17 cellular contexts compared by ENCODE assay signal in genomic region chr17:78230996-78231931, GRCh38. TPM values are rescaled to one million over a fixed set of nuclear protein-coding genes. Genes with fewer than 3 reads are reported as not detected.
DNase-seq lines count a peak whose midpoint lies in the region; ATAC-seq, FAIRE-seq and TF ChIP-seq lines count a peak whose summit lies in the region.
"Had no signal": no experiment of that assay in that cellular context is flagged by ENCODE, and none has a peak within 500 bp of the region (broad histone marks: within the 10 kb centered on the region; RNA-seq: fewer than 3 reads in every experiment).

TMEM235 (plus strand) TSS chr17:78231631; CDS start chr17:78232024, 393 bp downstream.

- H3K9ac ChIP-seq in HepG2 (ENCODE audit: insufficient read depth, low read depth, low read length) = no peak within 1 kb of the TSS

- H3K4me1 Mint-ChIP-seq in Calu3 (ENCODE audit: low read depth, unreplicated experiment) = peaks cover 8% of the 10 kb centered on the region

- H3K4me2 ChIP-seq in HepG2 (ENCODE audit: low read depth, low read length) = peak within 1 kb of the TSS; percentile 56

- WGBS in HepG2 (ENCODE audit: low lambda C conversion rate) = 6% methylated on average over 16 of the region's 51 CpGs
- WGBS in right lobe of liver (ENCODE audit: insufficient coverage, low coverage, low lambda C conversion rate, missing lambda C conversion rate) = 10% methylated on average over 7 of the region's 51 CpGs
- WGBS in mesodermal cell (ENCODE audit: insufficient coverage in 2 of 2), 2 experiments = 32 to 36% methylated on average over 20 to 33 of the region's 51 CpGs

- H3K79me2 ChIP-seq in HepG2 (ENCODE audit: insufficient read depth, low read length) = no peaks in the 10 kb centered on the region

- peaks cover 27% of the 10 kb centered on the region for H3K27me3 Mint-ChIP-seq in Calu3 (ENCODE audit: unreplicated experiment)

- no peak within 1 kb of the TSS for H3K4me3 Mint-ChIP-seq in Calu3 (ENCODE audit: low read depth, unreplicated experiment)
- H3K4me3 Mint-ChIP-seq: activated CD4-positive, alpha-beta T cell treated with anti-CD3 and anti-CD28 coated beads for 36 hours had no signal

- no peaks in the 10 kb centered on the region for H3K36me3 Mint-ChIP-seq in activated naive CD4-positive, alpha-beta T cell treated with anti-CD3 and anti-CD28 coated beads, Interleukin-2, amount 50 U/mL, for 72 hours
- no peaks in the 10 kb centered on the region for H3K36me3 Mint-ChIP-seq in Calu3 (ENCODE audit: insufficient read depth, unreplicated experiment)

- in situ Hi-C loops in HepG2 (cut with HindIII; ENCODE audit: extremely low pct_ligation_motif_present, low pct_unique_long_range_greater_than_20kb) = no loop called here

- ATAC-seq in HepG2 (peak; percentile 36), right lobe of liver (no peak), HG03045 (IDR thresholded peaks at IDR 0.05; ENCODE audit: unreplicated experiment) (no peak)
- no peak for ATAC-seq in activated naive CD4-positive, alpha-beta T cell treated with anti-CD3 and anti-CD28 coated beads, Interleukin-2, amount 50 U/mL, for 72 hours

- CTCF ChIA-PET in HepG2 (lab: Yijun Ruan, JAX; ENCODE audit: low intra/inter-chr PET ratio, low total read pairs) = no interaction called here
- CTCF ChIA-PET in Calu3 (lab: Charles Lee) = no interaction called here

- H3K9me3 ChIP-seq in HepG2 (ENCODE audit: low read length) (no peaks in the 10 kb centered on the region), right lobe of liver (no peaks in the 10 kb centered on the region), mesodermal cell (ENCODE audit: control insufficient read depth, low read length) (no peaks in the 10 kb centered on the region)
- H3K9me3 ChIP-seq: left lung, neutrophil, upper lobe of left lung had no signal

- H3K9me3 Mint-ChIP-seq in activated naive CD4-positive, alpha-beta T cell treated with anti-CD3 and anti-CD28 coated beads, Interleukin-2, amount 50 U/mL, for 72 hours = no peaks in the 10 kb centered on the region
- H3K9me3 Mint-ChIP-seq in Calu3 (ENCODE audit: low read depth, unreplicated experiment) = no peaks in the 10 kb centered on the region

- H3K27me3 ChIP-seq in HepG2 (ENCODE audit: control insufficient read depth in 1 of 2, insufficient read depth in 2 of 2, low read length in 2 of 2) (peaks cover 16 to 65% of the 10 kb centered on the region in 2 experiments), right lobe of liver (peaks cover 0 to 11% of the 10 kb centered on the region in 2 donors)

- no peak for TF ChIP-seq RAD21 in HepG2 (CRISPR knock-in tag; IDR thresholded peaks at IDR 0.05)

- no peak for TF ChIP-seq CTCF in HepG2 (CRISPR knock-in tag; IDR thresholded peaks at IDR 0.05)
- TF ChIP-seq CTCF in right lobe of liver (IDR thresholded peaks at IDR 0.05) = no peak
- no peak for TF ChIP-seq CTCF in coronary artery (IDR thresholded peaks at IDR 0.05)
- TF ChIP-seq CTCF in Calu3 (IDR thresholded peaks at IDR 0.05; ENCODE audit: unreplicated experiment) = no peak

- no peak for TF ChIP-seq EP300 in HepG2 (IDR thresholded peaks at IDR 0.05; ENCODE audit: low read depth in 2 of 2, low read length in 2 of 2)
- TF ChIP-seq EP300 in HepG2 (CRISPR knock-in tag; IDR thresholded peaks at IDR 0.05; ENCODE audit: borderline replicate concordance) = no peak

- H3K36me3 ChIP-seq in HepG2 (replicated peaks in 1 of 2; ENCODE audit: control insufficient read depth in 1 of 2, insufficient read depth in 2 of 2, low read length in 2 of 2) = no peaks in the 10 kb centered on the region
- H3K36me3 ChIP-seq in right lobe of liver = no peaks in the 10 kb centered on the region
- no peaks in the 10 kb centered on the region for H3K36me3 ChIP-seq in mesodermal cell (ENCODE audit: control insufficient read depth, insufficient read depth, low read length)
- H3K36me3 ChIP-seq: left lung, neutrophil, upper lobe of left lung had no signal

- H3K4me1 ChIP-seq in HepG2 (ENCODE audit: insufficient read depth, low read length) (peaks cover 22% of the 10 kb centered on the region; the same call in 1 of the 2 replicates), right lobe of liver (no peaks in the 10 kb centered on the region), mesodermal cell (ENCODE audit: control insufficient read depth, insufficient read depth, low read length, poor library complexity, severe bottlenecking) (no peaks in the 10 kb centered on the region)

- intact Hi-C loops in HepG2 (cut with micrococcal nuclease; ENCODE audit: unreplicated experiment) = no loop called here
- intact Hi-C loops in right lobe of liver (cut with DNase I) = no loop called here
- intact Hi-C loops in Calu3 (cut with micrococcal nuclease; ENCODE audit: unreplicated experiment) = no loop called here

- no peak within 1 kb of the TSS for H2AFZ ChIP-seq in HepG2 (ENCODE audit: low read length)

- FAIRE-seq in HepG2 (lab: Jason Lieb, UNC) = no peak
- FAIRE-seq: frontal cortex had no signal

- H4K20me1 ChIP-seq in HepG2 (ENCODE audit: insufficient read depth, low read length) = no peaks in the 10 kb centered on the region

- TF ChIP-seq POLR2A in HepG2 (IDR thresholded peaks at IDR 0.05; ENCODE audit: insufficient read depth in 1 of 2, low read depth in 2 of 2, low read length in 2 of 2) (no peak), right lobe of liver (IDR thresholded peaks at IDR 0.05) (no peak)

- H3K27ac ChIP-seq in HepG2 (ENCODE audit: extremely low read length, insufficient read depth, low read length) = no peak within 1 kb of the TSS
- H3K27ac ChIP-seq in right lobe of liver = no peak within 1 kb of the TSS
- no peak within 1 kb of the TSS for H3K27ac ChIP-seq in coronary artery
- H3K27ac ChIP-seq in mesodermal cell (ENCODE audit: low read depth, low read length, severe bottlenecking) = no peak within 1 kb of the TSS
- H3K27ac ChIP-seq: left lung, neutrophil, skin epidermis, upper lobe of left lung had no signal

- H3K27ac Mint-ChIP-seq in activated naive CD4-positive, alpha-beta T cell treated with anti-CD3 and anti-CD28 coated beads, Interleukin-2, amount 50 U/mL, for 72 hours = no peak within 1 kb of the TSS
- no peak within 1 kb of the TSS for H3K27ac Mint-ChIP-seq in Calu3 (ENCODE audit: unreplicated experiment)
- H3K27ac Mint-ChIP-seq: activated CD4-positive, alpha-beta T cell treated with anti-CD3 and anti-CD28 coated beads for 36 hours had no signal

- H3K4me3 ChIP-seq in HepG2 (replicated peaks in 1 of 3; ENCODE audit: insufficient read depth in 1 of 3, low read depth in 2 of 3, low read length in 3 of 3) (peak within 1 kb of the TSS in 2 of 3 experiments; percentile 27 to 48; a peak in 1 of 6 replicates), right lobe of liver (no peak within 1 kb of the TSS), coronary artery (peak within 1 kb of the TSS; percentile 39), mesodermal cell (ENCODE audit: extremely low read depth, insufficient read depth, low read length, poor library complexity, severe bottlenecking) (peak within 1 kb of the TSS; percentile 8)
- H3K4me3 ChIP-seq: left lung, skin epidermis, upper lobe of left lung had no signal

- no peak for DNase-seq in HepG2 (ENCODE audit: low spot score)
- no peak for DNase-seq in right lobe of liver
- no peak for DNase-seq in coronary artery (ENCODE audit: low spot score)
- no peak for DNase-seq in AG08396 (ENCODE audit: low spot score)
- DNase-seq in activated naive CD4-positive, alpha-beta T cell treated with anti-CD3 and anti-CD28 coated beads, Interleukin-2, amount 50 U/mL, for 72 hours (ENCODE audit: low spot score in 2 of 2) = no peak
- no peak for DNase-seq in Calu3
- DNase-seq: activated T-cell treated with anti-CD3 and anti-CD28 coated beads, Interleukin-2, amount 50 U/mL, for 1 hour; effector CD8-positive, alpha-beta T cell; SW 1271 had no signal

- POLR2A ChIA-PET in HepG2 (lab: Yijun Ruan, JAX) = interaction anchor here (1.3 kb wide), 1 partner anchor 10 kb away, joined by 6 read pairs; no protein-coding TSS in a partner anchor

- no TSS peak for BruUV-seq in HepG2 (replicated peaks; lab: Mats Ljungman, UMichigan)
- no TSS peak for BruUV-seq in Calu3 (replicated peaks; lab: Mats Ljungman, UMichigan)

TF ChIP-seq in HepG2, 621 proteins besides CTCF, POLR2A, EP300 and RAD21 (continues in another document):
- no peak for TF ChIP-seq NBN (conservative IDR thresholded peaks at IDR 0.05)
- peak; percentile 36 for TF ChIP-seq TAF15 (IDR thresholded peaks at IDR 0.05; ENCODE audit: low read depth, low read length, poor library complexity, severe bottlenecking)
- TF ChIP-seq EZH2 (conservative IDR thresholded peaks at IDR 0.05; ENCODE audit: low read depth, low read length) = peak; percentile 24; the same call in 1 of the 2 replicates
- no peak for TF ChIP-seq ZZZ3 (CRISPR knock-in tag; IDR thresholded peaks at IDR 0.05; ENCODE audit: borderline replicate concordance)
- no peak for TF ChIP-seq TMF1 (CRISPR knock-in tag; IDR thresholded peaks at IDR 0.05; ENCODE audit: low read depth)
- TF ChIP-seq ZNF12 (CRISPR knock-in tag; IDR thresholded peaks at IDR 0.05) = no peak

RNA-seq across cellular contexts. Expression of gene TMEM235, which starts in this region (rescaled TPM):
- total RNA-seq in HepG2 (2016; rRNA removed; fragmentation: Illumina TruSeq; extraction: Trizol) = not detected in 2 replicates
- total RNA-seq in HepG2 (2016; cell fraction: cytosol; rRNA removed; fragmentation: Illumina TruSeq; extraction: Trizol; ENCODE audit: low read depth) = not detected in 2 replicates
- total RNA-seq in HepG2 (2016; cell fraction: insoluble cytoplasmic fraction; rRNA removed; fragmentation: Illumina TruSeq; extraction: Trizol) = not detected in 2 replicates
- total RNA-seq in HepG2 (2016; cell fraction: membrane; rRNA removed; fragmentation: Illumina TruSeq; extraction: Trizol) = not detected in 2 replicates
- not detected in 2 replicates for total RNA-seq in HepG2 (2016; cell fraction: nucleus; rRNA removed; fragmentation: Illumina TruSeq; extraction: Trizol)
- not detected in 2 replicates for polyA plus RNA-seq in HepG2 (2011; rRNA removed)
- not detected in 2 replicates for polyA plus RNA-seq in HepG2 (2011; cell fraction: cytosol; rRNA removed)
- polyA plus RNA-seq in HepG2 (2011; cell fraction: nucleus; rRNA removed) = not detected in 2 replicates
- not detected in 2 replicates for polyA plus RNA-seq in HepG2 (2012)
- polyA plus RNA-seq in HepG2 (2016; cell fraction: cytosol; fragmentation: Illumina TruSeq; extraction: Trizol; ENCODE audit: low read depth) = not detected in 2 replicates
- polyA plus RNA-seq in HepG2 (2016; cell fraction: insoluble cytoplasmic fraction; fragmentation: Illumina TruSeq; extraction: Trizol; ENCODE audit: low read depth) = not detected in 2 replicates
- not detected in 2 replicates for polyA plus RNA-seq in HepG2 (2016; cell fraction: membrane; fragmentation: Illumina TruSeq; extraction: Trizol; ENCODE audit: low read depth)
- not detected in 2 replicates for polyA plus RNA-seq in HepG2 (2016; cell fraction: nucleus; fragmentation: Illumina TruSeq; extraction: Trizol; ENCODE audit: insufficient read depth, low read depth)
- polyA minus RNA-seq in HepG2 (2011; rRNA and poly(A)+ RNA removed; ENCODE audit: low replicate concordance) = not detected in 2 replicates
- not detected in 2 replicates for polyA minus RNA-seq in HepG2 (2011; cell fraction: cytosol; rRNA and poly(A)+ RNA removed)
- not detected in 2 replicates for polyA minus RNA-seq in HepG2 (2011; cell fraction: nucleus; rRNA and poly(A)+ RNA removed)
- total RNA-seq in right lobe of liver = not detected
- not detected for polyA plus RNA-seq in mesodermal cell (2013, experiment 1 of 2)
- not detected for polyA plus RNA-seq in mesodermal cell (2013, experiment 2 of 2)
- not detected for total RNA-seq in activated naive CD4-positive, alpha-beta T cell treated with anti-CD3 and anti-CD28 coated beads, Interleukin-2, amount 50 U/mL, for 72 hours
- total RNA-seq in Calu3 (2022) = not detected in 2 replicates
- total RNA-seq: activated CD4-positive, alpha-beta T cell treated with anti-CD3 and anti-CD28 coated beads for 36 hours; frontal cortex; left lung; upper lobe of left lung had no signal

Comparison
In these comparisons a context has a peak if more than half of its experiments do, and no peak if none do; other contexts are left out.
1. Peak in ATAC-seq, H3K4me3 ChIP-seq and H3K4me2 ChIP-seq in HepG2; RNA of the gene not detected or under 1 TPM.
2. H3K4me3 ChIP-seq: peak in coronary artery (single experiment) and mesodermal cell (single experiment); none in right lobe of liver (0 of 3).